ENCODE assay signal across 8 cellular contexts in genomic region chr15:77966540-77967290, GRCh38.
DNase-seq lines count a peak whose midpoint lies in the region; ATAC-seq and TF ChIP-seq lines count a peak whose summit lies in the region.

No MANE protein-coding gene starts in this region.

- no peak overlapping the region for H3K9ac ChIP-seq in GM23248

- H2AFZ ChIP-seq in GM23248: no peak overlapping the region

- no peaks in the 10 kb centered on the region for H3K36me3 ChIP-seq in BE2C
- H3K36me3 ChIP-seq in GM23248 (ENCODE audit: low read depth): no peaks in the 10 kb centered on the region
- H3K36me3 ChIP-seq in heart right ventricle: no peaks in the 10 kb centered on the region

- no peaks in the 10 kb centered on the region for H3K4me1 ChIP-seq in BE2C
- H3K4me1 ChIP-seq in GM23248 (ENCODE audit: insufficient read depth): no peaks in the 10 kb centered on the region
- peaks cover 0 to 7% (median 0%) of the 10 kb centered on the region in 9 donors for H3K4me1 ChIP-seq in heart right ventricle

- no peaks in the 10 kb centered on the region for H3K9me3 ChIP-seq in BE2C
- no peaks in the 10 kb centered on the region for H3K9me3 ChIP-seq in GM23248 (ENCODE audit: low read depth)
- H3K9me3 ChIP-seq in heart right ventricle: peaks cover 0 to 7% (median 0%) of the 10 kb centered on the region in 11 donors

- no peaks in the 10 kb centered on the region for H3K27me3 ChIP-seq in BE2C
- 0 out of 2 replicates have a peak, but pooled peaks cover 3% of the 10 kb centered on the region for H3K27me3 ChIP-seq in GM23248 (replicated peaks; ENCODE audit: insufficient read depth)
- H3K27me3 ChIP-seq in heart right ventricle: no peaks in the 10 kb centered on the region

- in situ Hi-C loops in GM23248 (cut with MboI): loop anchor here (5.0 to 10.0 kb wide), 2 partner anchors 141 to 268 kb away; partner anchors contain the start of gene ACSBG1

- no peaks in the 10 kb centered on the region for H3K27me3 Mint-ChIP-seq in activated naive CD8-positive, alpha-beta T cell treated with anti-CD3 and anti-CD28 coated beads for 36 hours

- no peaks in the 10 kb centered on the region for H4K20me1 ChIP-seq in GM23248 (ENCODE audit: insufficient read depth)

- WGBS in GM23248 (ENCODE audit: low coverage in 1 of 2, low lambda C conversion rate in 2 of 2, missing lambda C conversion rate in 2 of 2), 2 experiments: 0 to 2% methylated on average over 4 of the region's 4 CpGs
- WGBS in heart right ventricle, 2 donors: 6 to 7% methylated on average over 4 of the region's 4 CpGs

- peak; percentile 66 to 88 (median 80) for ATAC-seq in heart right ventricle
- no peak for ATAC-seq in HG02884 (IDR thresholded peaks at IDR 0.05; ENCODE audit: unreplicated experiment)

- TF ChIP-seq CTCF in BE2C (IDR thresholded peaks at IDR 0.05; ENCODE audit: low read depth, low read length) (peak; percentile 95), heart right ventricle (IDR thresholded peaks at IDR 0.05) (peak; percentile 75 to 91 (median 85))

- H3K27ac ChIP-seq in GM23248 (no peak overlapping the region), heart right ventricle (no peak overlapping the region)

- no peak overlapping the region for H3K4me2 ChIP-seq in GM23248 (ENCODE audit: unreplicated experiment)

- no peaks in the 10 kb centered on the region for H3K79me2 ChIP-seq in GM23248 (ENCODE audit: insufficient read depth)

- H3K36me3 Mint-ChIP-seq in activated naive CD8-positive, alpha-beta T cell treated with anti-CD3 and anti-CD28 coated beads for 36 hours: no peaks in the 10 kb centered on the region

- H3K4me3 Mint-ChIP-seq in activated naive CD8-positive, alpha-beta T cell treated with anti-CD3 and anti-CD28 coated beads for 36 hours: no peak overlapping the region

- H3K9me3 Mint-ChIP-seq in activated naive CD8-positive, alpha-beta T cell treated with anti-CD3 and anti-CD28 coated beads for 36 hours: no peaks in the 10 kb centered on the region

- intact Hi-C loops in heart right ventricle (cut with DNase I): loop anchor here (1.0 to 5.0 kb wide), 8 partner anchors 36 to 276 kb away; no protein-coding TSS in a partner anchor

- no peaks in the 10 kb centered on the region for H3K9me2 ChIP-seq in GM23248 (ENCODE audit: insufficient read depth)

- no peaks in the 10 kb centered on the region for H3K4me1 Mint-ChIP-seq in activated naive CD8-positive, alpha-beta T cell treated with anti-CD3 and anti-CD28 coated beads for 36 hours

- DNase-seq in BE2C (no peak), GM23248 (peak; percentile 64), RPMI7951 (ENCODE audit: low read depth) (peak; percentile 65), heart right ventricle (peak in 1 of 2 donors; percentile 58), retina (peak; percentile 57), ureter (ENCODE audit: low spot score) (no peak)
- peak; percentile 42 for DNase-seq in activated naive CD8-positive, alpha-beta T cell treated with anti-CD3 and anti-CD28 coated beads for 36 hours

- no peak overlapping the region for H3K27ac Mint-ChIP-seq in activated naive CD8-positive, alpha-beta T cell treated with anti-CD3 and anti-CD28 coated beads for 36 hours

- H3F3A ChIP-seq in GM23248 (ENCODE audit: insufficient read depth): no peaks in the 10 kb centered on the region

- H3K4me3 ChIP-seq in BE2C (ENCODE audit: low read depth, low read length) (no peak overlapping the region), GM23248 (no peak overlapping the region), heart right ventricle (no peak overlapping the region)

Comparison
In these comparisons a context has a peak if more than half of its experiments do, and no peak if none do; other contexts are left out.
1. DNase-seq: peak in GM23248 (single experiment), RPMI7951 (single experiment), activated naive CD8-positive, alpha-beta T cell treated with anti-CD3 and anti-CD28 coated beads for 36 hours (single experiment) and retina (single experiment); none in BE2C (single experiment) and ureter (single experiment).